2 cellular contexts compared by ENCODE assay signal in the genomic region with DNA sequence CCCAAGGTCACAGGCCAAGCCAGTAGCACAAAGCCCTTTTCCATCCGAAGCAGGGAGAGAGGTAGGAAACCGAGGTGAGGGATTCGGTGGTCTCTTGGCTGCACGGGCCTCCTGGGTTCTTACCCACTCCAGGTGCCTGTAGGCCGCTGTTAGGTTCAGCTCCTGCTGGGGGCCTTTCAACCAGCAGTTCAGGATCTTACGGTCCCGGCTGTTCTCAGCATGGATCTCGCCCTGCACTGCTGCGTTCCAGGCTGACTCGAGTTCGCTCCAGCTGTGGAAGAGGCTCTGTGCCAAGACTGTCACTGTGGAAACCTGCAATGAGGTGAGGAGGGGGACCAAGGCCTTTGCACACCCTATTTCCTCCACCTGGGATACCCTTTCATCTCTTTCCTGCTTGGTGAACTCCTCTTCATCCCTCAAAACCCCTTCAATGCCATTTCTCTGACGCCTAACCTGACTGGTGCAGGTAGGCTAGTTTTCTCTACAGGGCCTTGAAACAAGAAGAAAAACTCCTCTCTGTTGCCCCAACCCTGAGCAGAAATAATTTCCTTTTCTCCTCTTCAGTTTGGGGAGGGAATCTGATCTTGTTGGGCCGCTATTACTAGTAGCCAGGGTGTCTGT.
TF ChIP-seq lines count a peak whose summit lies in the region.

No MANE protein-coding gene starts in this region.

TF ChIP-seq in SK-N-SH, 30 proteins besides CTCF, POLR2A, EP300 and RAD21 (continued from another document):
- no peak for TF ChIP-seq TEAD4 (IDR thresholded peaks at IDR 0.05; ENCODE audit: borderline replicate concordance, insufficient read depth)

TF ChIP-seq in HepG2, 621 proteins besides CTCF, POLR2A, EP300 and RAD21 (continued from another document):
- TF ChIP-seq HDAC6 (IDR thresholded peaks at IDR 0.05; ENCODE audit: low read depth, low read length) (no peak), ZNF782 (CRISPR knock-in tag; IDR thresholded peaks at IDR 0.05; ENCODE audit: borderline replicate concordance) (no peak), SYNCRIP (IDR thresholded peaks at IDR 0.05; ENCODE audit: insufficient read depth, low read depth, low read length) (no peak), CENPT (CRISPR knock-in tag; IDR thresholded peaks at IDR 0.05; ENCODE audit: low read depth) (no peak), ZFX (CRISPR knock-in tag; IDR thresholded peaks at IDR 0.05; ENCODE audit: low read depth) (no peak), HIVEP1 (CRISPR knock-in tag; IDR thresholded peaks at IDR 0.05) (no peak), ZBTB20 (CRISPR knock-in tag; IDR thresholded peaks at IDR 0.05; ENCODE audit: borderline replicate concordance, low read depth) (no peak)
- TF ChIP-seq, protein P1, sequence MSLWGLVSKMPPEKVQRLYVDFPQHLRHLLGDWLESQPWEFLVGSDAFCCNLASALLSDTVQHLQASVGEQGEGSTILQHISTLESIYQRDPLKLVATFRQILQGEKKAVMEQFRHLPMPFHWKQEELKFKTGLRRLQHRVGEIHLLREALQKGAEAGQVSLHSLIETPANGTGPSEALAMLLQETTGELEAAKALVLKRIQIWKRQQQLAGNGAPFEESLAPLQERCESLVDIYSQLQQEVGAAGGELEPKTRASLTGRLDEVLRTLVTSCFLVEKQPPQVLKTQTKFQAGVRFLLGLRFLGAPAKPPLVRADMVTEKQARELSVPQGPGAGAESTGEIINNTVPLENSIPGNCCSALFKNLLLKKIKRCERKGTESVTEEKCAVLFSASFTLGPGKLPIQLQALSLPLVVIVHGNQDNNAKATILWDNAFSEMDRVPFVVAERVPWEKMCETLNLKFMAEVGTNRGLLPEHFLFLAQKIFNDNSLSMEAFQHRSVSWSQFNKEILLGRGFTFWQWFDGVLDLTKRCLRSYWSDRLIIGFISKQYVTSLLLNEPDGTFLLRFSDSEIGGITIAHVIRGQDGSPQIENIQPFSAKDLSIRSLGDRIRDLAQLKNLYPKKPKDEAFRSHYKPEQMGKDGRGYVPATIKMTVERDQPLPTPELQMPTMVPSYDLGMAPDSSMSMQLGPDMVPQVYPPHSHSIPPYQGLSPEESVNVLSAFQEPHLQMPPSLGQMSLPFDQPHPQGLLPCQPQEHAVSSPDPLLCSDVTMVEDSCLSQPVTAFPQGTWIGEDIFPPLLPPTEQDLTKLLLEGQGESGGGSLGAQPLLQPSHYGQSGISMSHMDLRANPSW (CRISPR knock-in tag; IDR thresholded peaks at IDR 0.05; ENCODE audit: borderline replicate concordance) = no peak
TF ChIP-seq in HepG2: peak in this region for 0.
